ENCODE assay signal across 8 cellular contexts in the genomic region with DNA sequence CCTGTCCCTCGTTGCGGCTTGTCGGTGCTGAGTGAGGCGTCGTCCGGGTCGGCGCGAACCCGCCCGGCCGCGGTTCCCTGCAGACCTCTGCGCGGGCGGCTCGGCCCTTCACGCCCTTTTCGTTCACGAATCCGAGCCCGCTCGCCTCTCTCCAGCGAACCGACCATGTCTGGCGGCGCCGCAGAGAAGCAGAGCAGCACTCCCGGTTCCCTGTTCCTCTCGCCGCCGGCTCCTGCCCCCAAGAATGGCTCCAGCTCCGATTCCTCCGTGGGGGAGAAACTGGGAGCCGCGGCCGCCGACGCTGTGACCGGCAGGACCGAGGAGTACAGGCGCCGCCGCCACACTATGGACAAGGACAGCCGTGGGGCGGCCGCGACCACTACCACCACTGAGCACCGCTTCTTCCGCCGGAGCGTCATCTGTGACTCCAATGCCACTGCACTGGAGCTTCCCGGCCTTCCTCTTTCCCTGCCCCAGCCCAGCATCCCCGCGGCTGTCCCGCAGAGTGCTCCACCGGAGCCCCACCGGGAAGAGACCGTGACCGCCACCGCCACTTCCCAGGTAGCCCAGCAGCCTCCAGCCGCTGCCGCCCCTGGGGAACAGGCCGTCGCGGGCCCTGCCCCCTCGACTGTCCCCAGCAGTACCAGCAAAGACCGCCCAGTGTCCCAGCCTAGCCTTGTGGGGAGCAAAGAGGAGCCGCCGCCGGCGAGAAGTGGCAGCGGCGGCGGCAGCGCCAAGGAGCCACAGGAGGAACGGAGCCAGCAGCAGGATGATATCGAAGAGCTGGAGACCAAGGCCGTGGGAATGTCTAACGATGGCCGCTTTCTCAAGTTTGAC. TPM values are rescaled to one million over a fixed set of nuclear protein-coding genes. Genes with fewer than 3 reads are reported as not detected.
A peak's percentile ranks its signal among the peaks of the same experiment; 100 is the strongest.
DNase-seq lines count a peak whose midpoint lies in the region; ATAC-seq and TF ChIP-seq lines count a peak whose summit lies in the region.

No MANE protein-coding gene starts in this region.

- no peaks in the 10 kb centered on the region for H3K9me2 ChIP-seq in Loucy (replicated peaks; ENCODE audit: low read depth, low read length)

- H3K9ac ChIP-seq in Loucy (ENCODE audit: low read depth, low read length, poor library complexity, severe bottlenecking) (peak overlapping the region; percentile 89), stomach smooth muscle (ENCODE audit: low read length in 2 of 2) (peak overlapping the region; percentile 74 to 82)

- H3K9me3 ChIP-seq in Loucy (ENCODE audit: insufficient read depth, low read depth, low read length), result no peaks in the 10 kb centered on the region
- H3K9me3 ChIP-seq in stomach smooth muscle (ENCODE audit: control insufficient read depth in 2 of 2, low read length in 2 of 2), result no peaks in the 10 kb centered on the region

- H3K27ac Mint-ChIP-seq in CD14-positive monocyte (peak overlapping the region; percentile 92 to 96 (median 93)), naive B cell (peak overlapping the region; percentile 82 to 96 (median 92))

- H3K9me3 Mint-ChIP-seq in CD14-positive monocyte (no peaks in the 10 kb centered on the region), naive B cell (no peaks in the 10 kb centered on the region)

- peak in 1 of 2 donors; percentile 2 for ATAC-seq in naive B cell (ENCODE audit: low read depth in 2 of 2)

- H3K36me3 ChIP-seq in Loucy (ENCODE audit: insufficient read depth, low read length) (no peaks in the 10 kb centered on the region), stomach smooth muscle (ENCODE audit: control insufficient read depth in 2 of 2, insufficient read depth in 2 of 2, low read length in 2 of 2) (no peaks in the 10 kb centered on the region)

- H3K4me2 ChIP-seq in Loucy (ENCODE audit: low read depth, low read length, poor library complexity, severe bottlenecking), result peak overlapping the region; percentile 91

- peaks cover 35% of the 10 kb centered on the region for H3K4me1 Mint-ChIP-seq in CD14-positive monocyte
- H3K4me1 Mint-ChIP-seq in naive B cell, result peaks cover 32 to 42% (median 37%) of the 10 kb centered on the region in 3 donors

- H3K27me3 ChIP-seq in Loucy (ENCODE audit: insufficient read depth, low read length, poor library complexity, severe bottlenecking) (no peaks in the 10 kb centered on the region), stomach smooth muscle (ENCODE audit: control insufficient read depth in 1 of 2, insufficient read depth in 2 of 2, low read length in 2 of 2) (no peaks in the 10 kb centered on the region)

- H3K4me3 ChIP-seq in Loucy (ENCODE audit: low read length, poor library complexity, severe bottlenecking) (peak overlapping the region; percentile 88), stomach smooth muscle (ENCODE audit: low read length in 2 of 2) (peak overlapping the region; percentile 86 to 88)

- H3K27me3 Mint-ChIP-seq in CD14-positive monocyte (ENCODE audit: low read depth in 3 of 3) (peaks cover 0 to 2% (median 0%) of the 10 kb centered on the region in 3 donors), naive B cell (no peaks in the 10 kb centered on the region)

- H3K4me1 ChIP-seq in Loucy (ENCODE audit: insufficient read depth, low read length, poor library complexity, severe bottlenecking), result peaks cover 31% of the 10 kb centered on the region
- peaks cover 23% of the 10 kb centered on the region for H3K4me1 ChIP-seq in stomach smooth muscle (ENCODE audit: control insufficient read depth, insufficient read depth, low read length)

- H2AFZ ChIP-seq in Loucy (ENCODE audit: low read length), result no peak overlapping the region

- H3K79me2 ChIP-seq in Loucy (ENCODE audit: insufficient read depth, low read length), result peaks cover 76% of the 10 kb centered on the region

- no peaks in the 10 kb centered on the region for H3F3A ChIP-seq in Loucy (ENCODE audit: low read depth)

- DNase-seq in CD14-positive monocyte (ENCODE audit: low spot score) (peak; percentile 56), GM20000 (ENCODE audit: low spot score) (peak; percentile 51), erythroblast (lab: John Stamatoyannopoulos, UW) (peak; percentile 76 to 86), naive B cell (peak; percentile 35), NCI-H187 (lab: John Stamatoyannopoulos, UW) (no peak)
- peak; percentile 78 for DNase-seq in activated CD8-positive, alpha-beta memory T cell treated with anti-CD3 and anti-CD28 coated beads, Interleukin-2, amount 50 U/mL, for 48 hours

- peak overlapping the region; percentile 85 for H3K27ac ChIP-seq in stomach smooth muscle (ENCODE audit: low read length)

- H3K36me3 Mint-ChIP-seq in CD14-positive monocyte (no peaks in the 10 kb centered on the region), naive B cell (no peaks in the 10 kb centered on the region)

- TF ChIP-seq CTCF in CD14-positive monocyte (IDR thresholded peaks at IDR 0.05) (no peak), GM20000 (IDR thresholded peaks at IDR 0.05; ENCODE audit: extremely low read depth, missing control alignments) (no peak), Loucy (conservative IDR thresholded peaks at IDR 0.05; ENCODE audit: low read length) (peak; percentile 26; the same call in 1 of the 2 replicates)

- H4K20me1 ChIP-seq in Loucy (ENCODE audit: insufficient read depth, low read length, poor library complexity, severe bottlenecking), result peaks cover 54% of the 10 kb centered on the region

- intact Hi-C loops in CD14-positive monocyte (cut with micrococcal nuclease), result loop anchor here (2.0 to 10.0 kb wide), 7 partner anchors 51 to 241 kb away; partner anchors contain the start of gene ERC1 (in 1 of the 2)

- peak overlapping the region; percentile 98 to 99 for H3K4me3 Mint-ChIP-seq in CD14-positive monocyte
- peak overlapping the region in 6 of 8 donors; percentile 93 to 97 (median 95) for H3K4me3 Mint-ChIP-seq in naive B cell

- TF ChIP-seq POLR2A in erythroblast (IDR thresholded peaks at IDR 0.05; ENCODE audit: low read length), result peak; percentile 12

RNA-seq across cellular contexts. Expression of gene WNK1, which starts 1.2 kb away (rescaled TPM):
- polyA plus RNA-seq in CD14-positive monocyte (10 to 100 TPM in 1 of 2 donors, 1 to 10 TPM in 1; 8.7 to 20.9 TPM), naive B cell (ENCODE audit: low read depth in 6 of 6) (10 to 100 TPM in 5 of 6 donors, 1 to 10 TPM in 1; 3.9 to 41.1 (median 15.3) TPM)

Comparison
In these comparisons a context has a peak if more than half of its experiments do, and no peak if none do; other contexts are left out.
1. DNase-seq: peak in CD14-positive monocyte (single experiment), GM20000 (single experiment), activated CD8-positive, alpha-beta memory T cell treated with anti-CD3 and anti-CD28 coated beads, Interleukin-2, amount 50 U/mL, for 48 hours (single experiment), erythroblast (2 of 2) and naive B cell (single experiment); none in NCI-H187 (0 of 2).